19 cellular contexts compared by ENCODE assay signal in genomic region chr20:62721511-62722197, GRCh38. TPM values are rescaled to one million over a fixed set of nuclear protein-coding genes. Genes with fewer than 3 reads are reported as not detected.
DNase-seq lines count a peak whose midpoint lies in the region; ATAC-seq and TF ChIP-seq lines count a peak whose summit lies in the region.
"Had no signal": no experiment of that assay in that cellular context is flagged by ENCODE, and none has a peak within 500 bp of the region (broad histone marks: within the 10 kb centered on the region; RNA-seq: fewer than 3 reads in every experiment).

No MANE protein-coding gene starts in this region.

- CTCF ChIA-PET in activated CD4-positive, alpha-beta memory T cell treated with anti-CD3 and anti-CD28 coated beads for 36 hours (lab: Charles Lee): no interaction called here
- CTCF ChIA-PET in activated CD4-positive, alpha-beta memory T cell treated with anti-CD3 and anti-CD28 coated beads, Interleukin-2, amount 10 ng/mL, durations not matched to agents 7 days and 5 days (lab: Charles Lee): no interaction called here

- no peak for TF ChIP-seq CTCF in coronary artery (IDR thresholded peaks at IDR 0.05)

- H3K27me3 ChIP-seq in SJCRH30: peaks cover 24% of the 10 kb centered on the region; the same call in 1 of the 2 replicates

- peaks cover 13% of the 10 kb centered on the region for H3K4me1 ChIP-seq in SJCRH30
- H3K4me1 ChIP-seq: A549 had no signal

- H3K4me3 ChIP-seq in SJCRH30 (no peak overlapping the region), coronary artery (no peak overlapping the region)
- H3K4me3 ChIP-seq: A549 had no signal

- H3K9me3 Mint-ChIP-seq in activated CD4-positive, alpha-beta memory T cell treated with anti-CD3 and anti-CD28 coated beads for 36 hours: peaks cover 20% of the 10 kb centered on the region
- H3K9me3 Mint-ChIP-seq in activated CD4-positive, alpha-beta memory T cell treated with anti-CD3 and anti-CD28 coated beads, Interleukin-2, amount 10 ng/mL, durations not matched to agents 7 days and 5 days: peaks cover 12% of the 10 kb centered on the region
- H3K9me3 Mint-ChIP-seq in activated T-helper 17 cell treated with anti-CD3 and anti-CD28 coated beads, Interleukin-2, amount 50 U/mL, for 72 hours: peaks cover 12% of the 10 kb centered on the region

- H3K9me3 ChIP-seq in SJCRH30 (replicated peaks): peaks cover 5% of the 10 kb centered on the region

- peaks cover 16% of the 10 kb centered on the region for H3K4me1 Mint-ChIP-seq in activated CD4-positive, alpha-beta memory T cell treated with anti-CD3 and anti-CD28 coated beads for 36 hours (ENCODE audit: low read depth)
- peaks cover 13% of the 10 kb centered on the region for H3K4me1 Mint-ChIP-seq in activated CD4-positive, alpha-beta memory T cell treated with anti-CD3 and anti-CD28 coated beads, Interleukin-2, amount 10 ng/mL, durations not matched to agents 7 days and 5 days
- peaks cover 13% of the 10 kb centered on the region for H3K4me1 Mint-ChIP-seq in activated T-helper 17 cell treated with anti-CD3 and anti-CD28 coated beads, Interleukin-2, amount 50 U/mL, for 72 hours

- peak overlapping the region; percentile 13 for H3K27ac Mint-ChIP-seq in activated CD4-positive, alpha-beta memory T cell treated with anti-CD3 and anti-CD28 coated beads for 36 hours
- no peak overlapping the region for H3K27ac Mint-ChIP-seq in activated CD4-positive, alpha-beta memory T cell treated with anti-CD3 and anti-CD28 coated beads, Interleukin-2, amount 10 ng/mL, durations not matched to agents 7 days and 5 days
- no peak overlapping the region for H3K27ac Mint-ChIP-seq in activated T-helper 17 cell treated with anti-CD3 and anti-CD28 coated beads, Interleukin-2, amount 50 U/mL, for 72 hours

- no peak overlapping the region for H3K4me3 Mint-ChIP-seq in activated CD4-positive, alpha-beta memory T cell treated with anti-CD3 and anti-CD28 coated beads for 36 hours
- H3K4me3 Mint-ChIP-seq in activated CD4-positive, alpha-beta memory T cell treated with anti-CD3 and anti-CD28 coated beads, Interleukin-2, amount 10 ng/mL, durations not matched to agents 7 days and 5 days: no peak overlapping the region
- no peak overlapping the region for H3K4me3 Mint-ChIP-seq in activated T-helper 17 cell treated with anti-CD3 and anti-CD28 coated beads, Interleukin-2, amount 50 U/mL, for 72 hours

- H3K27me3 Mint-ChIP-seq in activated CD4-positive, alpha-beta memory T cell treated with anti-CD3 and anti-CD28 coated beads for 36 hours: peaks cover 3% of the 10 kb centered on the region
- H3K27me3 Mint-ChIP-seq in activated CD4-positive, alpha-beta memory T cell treated with anti-CD3 and anti-CD28 coated beads, Interleukin-2, amount 10 ng/mL, durations not matched to agents 7 days and 5 days: peaks cover 60% of the 10 kb centered on the region
- no peaks in the 10 kb centered on the region for H3K27me3 Mint-ChIP-seq in activated T-helper 17 cell treated with anti-CD3 and anti-CD28 coated beads, Interleukin-2, amount 50 U/mL, for 72 hours

- peak; percentile 18 for DNase-seq in activated CD4-positive, alpha-beta memory T cell treated with anti-CD3 and anti-CD28 coated beads for 36 hours
- DNase-seq in activated CD4-positive, alpha-beta memory T cell treated with anti-CD3 and anti-CD28 coated beads, Interleukin-2, amount 10 ng/mL, durations not matched to agents 7 days and 5 days: no peak
- peak; percentile 20 for DNase-seq in ELR (ENCODE audit: low read depth)
- DNase-seq in stimulated activated naive CD8-positive, alpha-beta T cell treated with anti-CD3 and anti-CD28 coated beads, Interleukin-15, Interleukin-2, amounts not matched to agents 100 U/mL and 50 U/mL, for 24 hours: no peak
- no peak for DNase-seq in SJCRH30
- no peak for DNase-seq in coronary artery (ENCODE audit: low spot score)
- no peak for DNase-seq in activated gamma-delta T cell (lab: John Stamatoyannopoulos, UW)
- DNase-seq: Calu3; CD4-positive, CD25-positive, alpha-beta regulatory T cell; DMS79; HCEC 1CT; NCI-H1436; NCI-H2081; NCI-H2227 treated with DMSO at 0.1 percent for 48 hours; NCI-H526; NK-92 treated with Interleukin-12 subunit alpha and Interleukin-12 subunit beta, amount 100 ng/mL, for 24 hours; OCI-M1 had no signal

- intact Hi-C loops in activated CD4-positive, alpha-beta memory T cell treated with anti-CD3 and anti-CD28 coated beads for 36 hours (cut with micrococcal nuclease): loop anchor here (1.0 kb wide), 1 partner anchor 19 kb away; no protein-coding TSS in a partner anchor

- H3K36me3 ChIP-seq in SJCRH30: no peaks in the 10 kb centered on the region

- peak; percentile 95 for ATAC-seq in activated T-helper 17 cell treated with anti-CD3 and anti-CD28 coated beads, Interleukin-2, amount 50 U/mL, for 72 hours (replicated peaks)
- peak; percentile 63 for ATAC-seq in stimulated activated naive CD8-positive, alpha-beta T cell treated with anti-CD3 and anti-CD28 coated beads, Interleukin-15, Interleukin-2, amounts not matched to agents 100 U/mL and 50 U/mL, for 24 hours
- ATAC-seq: A549 had no signal

- POLR2A ChIA-PET in activated CD4-positive, alpha-beta memory T cell treated with anti-CD3 and anti-CD28 coated beads for 36 hours (lab: Charles Lee): no interaction called here
- POLR2A ChIA-PET in activated CD4-positive, alpha-beta memory T cell treated with anti-CD3 and anti-CD28 coated beads, Interleukin-2, amount 10 ng/mL, durations not matched to agents 7 days and 5 days (lab: Charles Lee): interaction anchor here (1.8 kb wide), 1 partner anchor 19 kb away, joined by 5 read pairs; no protein-coding TSS in a partner anchor

- no peak overlapping the region for H3K27ac ChIP-seq in SJCRH30
- no peak overlapping the region for H3K27ac ChIP-seq in coronary artery
- H3K27ac ChIP-seq: A549 had no signal

- H3K36me3 Mint-ChIP-seq in activated CD4-positive, alpha-beta memory T cell treated with anti-CD3 and anti-CD28 coated beads for 36 hours: peaks cover 3% of the 10 kb centered on the region
- peaks cover 26% of the 10 kb centered on the region for H3K36me3 Mint-ChIP-seq in activated CD4-positive, alpha-beta memory T cell treated with anti-CD3 and anti-CD28 coated beads, Interleukin-2, amount 10 ng/mL, durations not matched to agents 7 days and 5 days (ENCODE audit: low read depth)
- no peaks in the 10 kb centered on the region for H3K36me3 Mint-ChIP-seq in activated T-helper 17 cell treated with anti-CD3 and anti-CD28 coated beads, Interleukin-2, amount 50 U/mL, for 72 hours (ENCODE audit: low read depth)

RNA-seq across cellular contexts. Expression of gene NTSR1, which starts 13.0 kb away (rescaled TPM):
- not detected for total RNA-seq in activated CD4-positive, alpha-beta memory T cell treated with anti-CD3 and anti-CD28 coated beads for 36 hours
- total RNA-seq in activated CD4-positive, alpha-beta memory T cell treated with anti-CD3 and anti-CD28 coated beads, Interleukin-2, amount 10 ng/mL, durations not matched to agents 7 days and 5 days: not detected
- not detected for total RNA-seq in activated T-helper 17 cell treated with anti-CD3 and anti-CD28 coated beads, Interleukin-2, amount 50 U/mL, for 72 hours
- 0.02 TPM in 1 of 2 replicates, not detected in the other for total RNA-seq in SJCRH30 (2014; rRNA removed; shearing (Covaris generic))
- total RNA-seq: Calu3 had no signal

Comparison
In these comparisons a context has a peak if more than half of its experiments do, and no peak if none do; other contexts are left out.
1. DNase-seq: peak in activated CD4-positive, alpha-beta memory T cell treated with anti-CD3 and anti-CD28 coated beads for 36 hours (single experiment) and ELR (single experiment); none in activated CD4-positive, alpha-beta memory T cell treated with anti-CD3 and anti-CD28 coated beads, Interleukin-2, amount 10 ng/mL, durations not matched to agents 7 days and 5 days (single experiment), stimulated activated naive CD8-positive, alpha-beta T cell treated with anti-CD3 and anti-CD28 coated beads, Interleukin-15, Interleukin-2, amounts not matched to agents 100 U/mL and 50 U/mL, for 24 hours (single experiment), SJCRH30 (0 of 2), coronary artery (single experiment) and activated gamma-delta T cell (single experiment).